In genomic region chr6:27901801-27902200, GRCh38 we compare ENCODE assay signal across 1 cellular context.
TF ChIP-seq lines count a peak whose summit lies in the region.

No MANE protein-coding gene starts in this region.

TF ChIP-seq in K562, 482 proteins besides CTCF, POLR2A, EP300 and RAD21:
- TF ChIP-seq JUNB (CRISPR knock-in tag; conservative IDR thresholded peaks at IDR 0.05) (no peak), DIDO1 (tag; IDR thresholded peaks at IDR 0.05; ENCODE audit: low read depth) (no peak), PHF8 (IDR thresholded peaks at IDR 0.05; ENCODE audit: borderline replicate concordance, low read length) (no peak), POLR2B (IDR thresholded peaks at IDR 0.05; ENCODE audit: low read depth, partially characterized antibody) (no peak), CHD1 (IDR thresholded peaks at IDR 0.05; ENCODE audit: low read length) (peak; percentile 49), ZNF551 (CRISPR knock-in tag; IDR thresholded peaks at IDR 0.05) (no peak), NRF1 (conservative IDR thresholded peaks at IDR 0.05 in 1 of 2, IDR thresholded peaks at IDR 0.05 in 1 of 2) (no peak), SIN3A (IDR thresholded peaks at IDR 0.05; ENCODE audit: borderline replicate concordance in 2 of 2, control insufficient read depth in 1 of 2, low read depth in 2 of 2, low read length in 2 of 2) (peak in 1 of 2 experiments; percentile 73; a peak in 1 of 4 replicates), ZNF263 (CRISPR knock-in tag; IDR thresholded peaks at IDR 0.05; ENCODE audit: borderline replicate concordance) (peak; percentile 76), GTF2E2 (tag; IDR thresholded peaks at IDR 0.05) (no peak), LARP7 (IDR thresholded peaks at IDR 0.05) (0 out of 2 replicates have a peak, but pooled peaks have one; percentile 68), CBFA2T2 (conservative IDR thresholded peaks at IDR 0.05) (no peak), TBL1XR1 (IDR thresholded peaks at IDR 0.05; ENCODE audit: low read length in 2 of 2) (no peak), PRPF4 (IDR thresholded peaks at IDR 0.05; ENCODE audit: insufficient read depth, low read depth, low read length, poor library complexity, severe bottlenecking) (no peak), ZNF830 (CRISPR knock-in tag; IDR thresholded peaks at IDR 0.05) (no peak), PCBP2 (IDR thresholded peaks at IDR 0.05; ENCODE audit: low read depth, low read length, poor library complexity, severe bottlenecking) (no peak), RHOXF2B (CRISPR knock-in tag; conservative IDR thresholded peaks at IDR 0.05) (no peak), MAFF (IDR thresholded peaks at IDR 0.05; ENCODE audit: low read length) (no peak), ARID2 (IDR thresholded peaks at IDR 0.05) (no peak), CCNT2 (IDR thresholded peaks at IDR 0.05; ENCODE audit: borderline replicate concordance, extremely low read depth, insufficient read length, low read depth, low read length) (no peak), MTA1 (IDR thresholded peaks at IDR 0.05; ENCODE audit: borderline replicate concordance) (no peak), PPARD (CRISPR knock-in tag; IDR thresholded peaks at IDR 0.05) (no peak), BCLAF1 (IDR thresholded peaks at IDR 0.05; ENCODE audit: borderline replicate concordance in 1 of 2, control insufficient read depth in 1 of 2, low read depth in 2 of 2, low read length in 1 of 2) (peak in 1 of 2 experiments; percentile 63; a peak in 1 of 4 replicates), ZNF184 (CRISPR knock-in tag; IDR thresholded peaks at IDR 0.05) (no peak), SMARCA5 (IDR thresholded peaks at IDR 0.05) (no peak), EP400 (IDR thresholded peaks at IDR 0.05) (no peak), HDAC1 (IDR thresholded peaks at IDR 0.05) (no peak), ZNF384 (IDR thresholded peaks at IDR 0.05; ENCODE audit: low read depth, low read length) (peak; percentile 92), ELF4 (CRISPR knock-in tag; IDR thresholded peaks at IDR 0.05) (no peak), VEZF1 (CRISPR knock-in tag; IDR thresholded peaks at IDR 0.05) (no peak), STAG1 (CRISPR knock-in tag; IDR thresholded peaks at IDR 0.05; ENCODE audit: borderline replicate concordance) (no peak), ATF1 (CRISPR knock-in tag; IDR thresholded peaks at IDR 0.05) (no peak), ATF1 (tag; IDR thresholded peaks at IDR 0.05) (no peak)
- TF ChIP-seq, protein P1, sequence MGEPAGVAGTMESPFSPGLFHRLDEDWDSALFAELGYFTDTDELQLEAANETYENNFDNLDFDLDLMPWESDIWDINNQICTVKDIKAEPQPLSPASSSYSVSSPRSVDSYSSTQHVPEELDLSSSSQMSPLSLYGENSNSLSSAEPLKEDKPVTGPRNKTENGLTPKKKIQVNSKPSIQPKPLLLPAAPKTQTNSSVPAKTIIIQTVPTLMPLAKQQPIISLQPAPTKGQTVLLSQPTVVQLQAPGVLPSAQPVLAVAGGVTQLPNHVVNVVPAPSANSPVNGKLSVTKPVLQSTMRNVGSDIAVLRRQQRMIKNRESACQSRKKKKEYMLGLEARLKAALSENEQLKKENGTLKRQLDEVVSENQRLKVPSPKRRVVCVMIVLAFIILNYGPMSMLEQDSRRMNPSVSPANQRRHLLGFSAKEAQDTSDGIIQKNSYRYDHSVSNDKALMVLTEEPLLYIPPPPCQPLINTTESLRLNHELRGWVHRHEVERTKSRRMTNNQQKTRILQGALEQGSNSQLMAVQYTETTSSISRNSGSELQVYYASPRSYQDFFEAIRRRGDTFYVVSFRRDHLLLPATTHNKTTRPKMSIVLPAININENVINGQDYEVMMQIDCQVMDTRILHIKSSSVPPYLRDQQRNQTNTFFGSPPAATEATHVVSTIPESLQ (CRISPR knock-in tag; IDR thresholded peaks at IDR 0.05), result no peak
- TF ChIP-seq, protein P2, sequence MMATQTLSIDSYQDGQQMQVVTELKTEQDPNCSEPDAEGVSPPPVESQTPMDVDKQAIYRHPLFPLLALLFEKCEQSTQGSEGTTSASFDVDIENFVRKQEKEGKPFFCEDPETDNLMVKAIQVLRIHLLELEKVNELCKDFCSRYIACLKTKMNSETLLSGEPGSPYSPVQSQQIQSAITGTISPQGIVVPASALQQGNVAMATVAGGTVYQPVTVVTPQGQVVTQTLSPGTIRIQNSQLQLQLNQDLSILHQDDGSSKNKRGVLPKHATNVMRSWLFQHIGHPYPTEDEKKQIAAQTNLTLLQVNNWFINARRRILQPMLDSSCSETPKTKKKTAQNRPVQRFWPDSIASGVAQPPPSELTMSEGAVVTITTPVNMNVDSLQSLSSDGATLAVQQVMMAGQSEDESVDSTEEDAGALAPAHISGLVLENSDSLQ (IDR thresholded peaks at IDR 0.05), result peak; percentile 61
